In genomic region chr5:171418982-171419662, GRCh38 we compare ENCODE assay signal across 8 cellular contexts. TPM values are rescaled to one million over a fixed set of nuclear protein-coding genes. Genes with fewer than 3 reads are reported as not detected.
DNase-seq lines count a peak whose midpoint lies in the region; ATAC-seq and TF ChIP-seq lines count a peak whose summit lies in the region.

A gene with protein sequence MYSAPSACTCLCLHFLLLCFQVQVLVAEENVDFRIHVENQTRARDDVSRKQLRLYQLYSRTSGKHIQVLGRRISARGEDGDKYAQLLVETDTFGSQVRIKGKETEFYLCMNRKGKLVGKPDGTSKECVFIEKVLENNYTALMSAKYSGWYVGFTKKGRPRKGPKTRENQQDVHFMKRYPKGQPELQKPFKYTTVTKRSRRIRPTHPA (plus strand): TSS chr5:171419647. CDS start chr5:171420200, 553 bp downstream.

- POLR2A ChIA-PET in activated CD4-positive, alpha-beta memory T cell treated with anti-CD3 and anti-CD28 coated beads for 36 hours (lab: Charles Lee) = interaction anchor here (0.7 to 1.0 kb wide), 4 partner anchors 11 to 488 kb away, joined by 3 to 7 read pairs (median 3); partner anchors contain the start of gene NPM1
- POLR2A ChIA-PET in naive thymus-derived CD8-positive, alpha-beta T cell (lab: Charles Lee) = interaction anchor here (0.5 to 1.3 kb wide), 3 partner anchors 30 to 495 kb away, joined by 3 to 5 read pairs (median 3); partner anchors contain the start of gene NPM1

- H3K4me3 Mint-ChIP-seq in Calu3 (ENCODE audit: low read depth, unreplicated experiment) = peak within 1 kb of the TSS; percentile 88
- H3K4me3 Mint-ChIP-seq in activated CD4-positive, alpha-beta memory T cell treated with anti-CD3 and anti-CD28 coated beads for 36 hours = peak within 1 kb of the TSS; percentile 59
- peak within 1 kb of the TSS; percentile 72 to 90 (median 84) for H3K4me3 Mint-ChIP-seq in naive thymus-derived CD8-positive, alpha-beta T cell

- peak within 1 kb of the TSS; percentile 49; the same call in 1 of the 2 replicates for H2AFZ ChIP-seq in Loucy (ENCODE audit: low read length)

- H4K20me1 ChIP-seq in Loucy (ENCODE audit: insufficient read depth, low read length, poor library complexity, severe bottlenecking) = no peaks in the 10 kb centered on the region

- H3K27ac ChIP-seq in vagina = no peak within 1 kb of the TSS

- H3K4me3 ChIP-seq in Loucy (ENCODE audit: low read length, poor library complexity, severe bottlenecking) (peak within 1 kb of the TSS; percentile 72), vagina (peak within 1 kb of the TSS; percentile 33 to 45)

- intact Hi-C loops in Calu3 (cut with micrococcal nuclease; ENCODE audit: unreplicated experiment) (loop anchor here (5.0 to 10.0 kb wide), 2 partner anchors 186 to 428 kb away; no protein-coding TSS in a partner anchor), vagina (cut with DNase I) (loop anchor here (5.0 kb wide), 1 partner anchor 488 kb away; no protein-coding TSS in a partner anchor)
- intact Hi-C loops in activated CD4-positive, alpha-beta memory T cell treated with anti-CD3 and anti-CD28 coated beads for 36 hours (cut with micrococcal nuclease) = loop anchor here (1.0 to 10.0 kb wide), 4 partner anchors 28 to 626 kb away; no protein-coding TSS in a partner anchor

- no peaks in the 10 kb centered on the region for H3K36me3 ChIP-seq in Loucy (ENCODE audit: insufficient read depth, low read length)
- H3K36me3 ChIP-seq in vagina = no peaks in the 10 kb centered on the region

- H3K27me3 ChIP-seq in Loucy (ENCODE audit: insufficient read depth, low read length, poor library complexity, severe bottlenecking) = no peaks in the 10 kb centered on the region
- H3K27me3 ChIP-seq in vagina = peaks cover 4% of the 10 kb centered on the region

- no TSS peak for BruUV-seq in Calu3 (replicated peaks; lab: Mats Ljungman, UMichigan)

- H3K4me2 ChIP-seq in Loucy (ENCODE audit: low read depth, low read length, poor library complexity, severe bottlenecking) = peak within 1 kb of the TSS; percentile 80

- H3K27me3 Mint-ChIP-seq in Calu3 (ENCODE audit: unreplicated experiment) = peaks cover 26% of the 10 kb centered on the region
- H3K27me3 Mint-ChIP-seq in activated CD4-positive, alpha-beta memory T cell treated with anti-CD3 and anti-CD28 coated beads for 36 hours = peaks cover 14% of the 10 kb centered on the region
- H3K27me3 Mint-ChIP-seq in naive thymus-derived CD8-positive, alpha-beta T cell = peaks cover 6 to 37% (median 22%) of the 10 kb centered on the region in 5 donors

- peaks cover 31% of the 10 kb centered on the region for H3K4me1 Mint-ChIP-seq in Calu3 (ENCODE audit: low read depth, unreplicated experiment)
- H3K4me1 Mint-ChIP-seq in activated CD4-positive, alpha-beta memory T cell treated with anti-CD3 and anti-CD28 coated beads for 36 hours (ENCODE audit: low read depth) = peaks cover 12% of the 10 kb centered on the region
- H3K4me1 Mint-ChIP-seq in naive thymus-derived CD8-positive, alpha-beta T cell = peaks cover 10 to 15% (median 13%) of the 10 kb centered on the region in 4 donors

- no peaks in the 10 kb centered on the region for H3K4me1 ChIP-seq in Loucy (ENCODE audit: insufficient read depth, low read length, poor library complexity, severe bottlenecking)
- H3K4me1 ChIP-seq in vagina = peaks cover 26% of the 10 kb centered on the region

- H3K9me3 ChIP-seq in Loucy (ENCODE audit: insufficient read depth, low read depth, low read length) (no peaks in the 10 kb centered on the region), vagina (no peaks in the 10 kb centered on the region)

- H3F3A ChIP-seq in Loucy (ENCODE audit: low read depth) = no peaks in the 10 kb centered on the region

- peak within 1 kb of the TSS; percentile 65 for H3K27ac Mint-ChIP-seq in Calu3 (ENCODE audit: unreplicated experiment)
- H3K27ac Mint-ChIP-seq in activated CD4-positive, alpha-beta memory T cell treated with anti-CD3 and anti-CD28 coated beads for 36 hours = no peak within 1 kb of the TSS
- peak within 1 kb of the TSS in 2 of 10 donors; percentile 21 to 71 for H3K27ac Mint-ChIP-seq in naive thymus-derived CD8-positive, alpha-beta T cell

- no peaks in the 10 kb centered on the region for H3K9me3 Mint-ChIP-seq in Calu3 (ENCODE audit: low read depth, unreplicated experiment)
- no peaks in the 10 kb centered on the region for H3K9me3 Mint-ChIP-seq in activated CD4-positive, alpha-beta memory T cell treated with anti-CD3 and anti-CD28 coated beads for 36 hours
- H3K9me3 Mint-ChIP-seq in naive thymus-derived CD8-positive, alpha-beta T cell = no peaks in the 10 kb centered on the region

- no peak within 1 kb of the TSS for H3K9ac ChIP-seq in Loucy (ENCODE audit: low read depth, low read length, poor library complexity, severe bottlenecking)

- peak; percentile 31 for ATAC-seq in GM21423 (IDR thresholded peaks at IDR 0.05; ENCODE audit: unreplicated experiment)
- ATAC-seq in naive thymus-derived CD8-positive, alpha-beta T cell = peak; percentile 31 to 46

- CTCF ChIA-PET in Calu3 (lab: Charles Lee) = interaction anchor here (0.5 to 1.4 kb wide), 11 partner anchors 8 to 1586 kb away, joined by 3 to 4 read pairs (median 3); partner anchors contain the start of gene FBXW11
- CTCF ChIA-PET in activated CD4-positive, alpha-beta memory T cell treated with anti-CD3 and anti-CD28 coated beads for 36 hours (lab: Charles Lee) = interaction anchor here (0.7 to 3.7 kb wide), 22 partner anchors 12 to 1278 kb away, joined by 3 to 25 read pairs (median 4); partner anchors contain the start of gene FBXW11

- TF ChIP-seq CTCF in Calu3 (IDR thresholded peaks at IDR 0.05; ENCODE audit: unreplicated experiment) (no peak), Loucy (conservative IDR thresholded peaks at IDR 0.05; ENCODE audit: low read length) (no peak), vagina (IDR thresholded peaks at IDR 0.05) (no peak)

- TF ChIP-seq POLR2A in vagina (IDR thresholded peaks at IDR 0.05) = no peak

- H3K79me2 ChIP-seq in Loucy (ENCODE audit: insufficient read depth, low read length) = no peaks in the 10 kb centered on the region

- peaks cover 46% of the 10 kb centered on the region for H3K36me3 Mint-ChIP-seq in Calu3 (ENCODE audit: insufficient read depth, unreplicated experiment)
- H3K36me3 Mint-ChIP-seq in activated CD4-positive, alpha-beta memory T cell treated with anti-CD3 and anti-CD28 coated beads for 36 hours = peaks cover under 1% of the 10 kb centered on the region
- peaks cover 0 to 1% (median 0%) of the 10 kb centered on the region in 3 donors for H3K36me3 Mint-ChIP-seq in naive thymus-derived CD8-positive, alpha-beta T cell

- DNase-seq in Calu3 (peak; percentile 69), fibroblast of gingiva (ENCODE audit: low read depth) (peak; percentile 34), vagina (ENCODE audit: extremely low spot score in 2 of 2) (peak in 1 of 2 donors; percentile 71), cerebellar nuclear complex (lab: John Stamatoyannopoulos, UW) (no peak)
- DNase-seq in activated CD4-positive, alpha-beta memory T cell treated with anti-CD3 and anti-CD28 coated beads for 36 hours = peak; percentile 44
- DNase-seq in naive thymus-derived CD8-positive, alpha-beta T cell = peak in 7 of 10 donors; percentile 11 to 48 (median 22)

- no peaks in the 10 kb centered on the region for H3K9me2 ChIP-seq in Loucy (replicated peaks; ENCODE audit: low read depth, low read length)

RNA-seq across cellular contexts. Expression of the gene that starts here (rescaled TPM):
- total RNA-seq in Calu3 (2022) (0.61 and 0.76 TPM in 2 replicates), vagina (1.7 TPM)
- under 1 TPM in 1 of 2 experiments, not detected in 1; 0.10 TPM for total RNA-seq in activated CD4-positive, alpha-beta memory T cell treated with anti-CD3 and anti-CD28 coated beads for 36 hours
- total RNA-seq in naive thymus-derived CD8-positive, alpha-beta T cell = under 1 TPM; 0.38 to 0.42 TPM
- not detected for polyA plus RNA-seq in naive thymus-derived CD8-positive, alpha-beta T cell

Comparison
In these comparisons a context has a peak if more than half of its experiments do, and no peak if none do; other contexts are left out.
1. Peak in DNase-seq in Calu3; RNA of the gene not detected or under 1 TPM.
2. Peak in DNase-seq in activated CD4-positive, alpha-beta memory T cell treated with anti-CD3 and anti-CD28 coated beads for 36 hours; RNA of the gene not detected or under 1 TPM.
3. Peak in DNase-seq and ATAC-seq in naive thymus-derived CD8-positive, alpha-beta T cell; RNA of the gene not detected or under 1 TPM.